Comparison of ENCODE assay signal across 10 cellular contexts in genomic region chr1:222798111-222798510, GRCh38. TPM values are rescaled to one million over a fixed set of nuclear protein-coding genes. Genes with fewer than 3 reads are reported as not detected.
DNase-seq lines count a peak whose midpoint lies in the region; ATAC-seq and TF ChIP-seq lines count a peak whose summit lies in the region.
"Had no signal": no experiment of that assay in that cellular context is flagged by ENCODE, and none has a peak within 500 bp of the region (broad histone marks: within the 10 kb centered on the region; RNA-seq: fewer than 3 reads in every experiment).

No MANE protein-coding gene starts in this region.

- no peak overlapping the region for H3K4me3 Mint-ChIP-seq in activated T-cell treated with anti-CD3 and anti-CD28 coated beads, Interleukin-2, amount 50 U/mL, for 72 hours
- H3K4me3 Mint-ChIP-seq: effector memory CD8-positive, alpha-beta T cell had no signal

- no peaks in the 10 kb centered on the region for H3K79me2 ChIP-seq in fibroblast of lung (ENCODE audit: control insufficient read depth, insufficient read depth, low read length)

- no peaks in the 10 kb centered on the region for H3K36me3 Mint-ChIP-seq in activated T-cell treated with anti-CD3 and anti-CD28 coated beads, Interleukin-2, amount 50 U/mL, for 72 hours (ENCODE audit: insufficient read depth in 2 of 2)

- H3K4me1 ChIP-seq in fibroblast of lung (ENCODE audit: control insufficient read depth, extremely low read depth, insufficient read depth, low read length), result no peaks in the 10 kb centered on the region

- no peak overlapping the region for H2AFZ ChIP-seq in fibroblast of lung (ENCODE audit: low read length)

- H3K9me3 Mint-ChIP-seq in activated T-cell treated with anti-CD3 and anti-CD28 coated beads, Interleukin-2, amount 50 U/mL, for 72 hours, result no peaks in the 10 kb centered on the region
- H3K9me3 Mint-ChIP-seq: effector memory CD8-positive, alpha-beta T cell had no signal

- no peak overlapping the region for H3K4me2 ChIP-seq in fibroblast of lung (ENCODE audit: extremely low read depth, insufficient read depth, low read length)

- H3K4me1 Mint-ChIP-seq in activated T-cell treated with anti-CD3 and anti-CD28 coated beads, Interleukin-2, amount 50 U/mL, for 72 hours (ENCODE audit: low read depth), result peaks cover 13% of the 10 kb centered on the region

- TF ChIP-seq CTCF in fibroblast of lung (conservative IDR thresholded peaks at IDR 0.05 in 1 of 2, IDR thresholded peaks at IDR 0.05 in 1 of 2; ENCODE audit: low read depth in 1 of 2, low read length in 2 of 2), result no peak
- no peak for TF ChIP-seq CTCF in WERI-Rb-1 (IDR thresholded peaks at IDR 0.05; ENCODE audit: low read depth, low read length)

- no peak overlapping the region for H3K9ac ChIP-seq in fibroblast of lung (ENCODE audit: insufficient read depth, low read length)

- no peak overlapping the region for H3K27ac Mint-ChIP-seq in activated T-cell treated with anti-CD3 and anti-CD28 coated beads, Interleukin-2, amount 50 U/mL, for 72 hours
- H3K27ac Mint-ChIP-seq: effector memory CD8-positive, alpha-beta T cell had no signal

- no peaks in the 10 kb centered on the region for H4K20me1 ChIP-seq in fibroblast of lung (ENCODE audit: control insufficient read depth, extremely low read depth, insufficient read depth, low read length)

- H3K27me3 ChIP-seq in fibroblast of lung (ENCODE audit: control insufficient read depth, insufficient read depth, low read length) (no peaks in the 10 kb centered on the region), WERI-Rb-1 (ENCODE audit: insufficient read depth, low read depth, severe bottlenecking) (no peaks in the 10 kb centered on the region)

- no peak for DNase-seq in activated T-cell treated with anti-CD3 and anti-CD28 coated beads, Interleukin-2, amount 50 U/mL, for 72 hours
- no peak for DNase-seq in activated T-cell treated with anti-CD3 and anti-CD28 coated beads for 4 hours
- DNase-seq in RKO (ENCODE audit: low spot score), result peak; percentile 23
- DNase-seq in fibroblast of lung (ENCODE audit: low read depth in 2 of 2), result peak; percentile 66 to 75
- DNase-seq in stromal cell of bone marrow (ENCODE audit: low read depth), result peak; percentile 27
- no peak for DNase-seq in DMS79 (lab: John Stamatoyannopoulos, UW)
- DNase-seq in WERI-Rb-1, result no peak
- no peak for DNase-seq in NCI-H2171 (lab: John Stamatoyannopoulos, UW)
- DNase-seq: effector memory CD8-positive, alpha-beta T cell; NCI-H748 treated with DMSO at 0.1 percent for 48 hours had no signal

- H3K27me3 Mint-ChIP-seq in activated T-cell treated with anti-CD3 and anti-CD28 coated beads, Interleukin-2, amount 50 U/mL, for 72 hours (ENCODE audit: low read depth), result no peaks in the 10 kb centered on the region

- H3K9me3 ChIP-seq in fibroblast of lung (ENCODE audit: control insufficient read depth, insufficient read depth, low read depth, low read length), result no peaks in the 10 kb centered on the region
- H3K9me3 ChIP-seq in WERI-Rb-1 (ENCODE audit: severe bottlenecking), result no peaks in the 10 kb centered on the region

- H3K27ac ChIP-seq in fibroblast of lung (ENCODE audit: insufficient read depth, low read length) (no peak overlapping the region), WERI-Rb-1 (no peak overlapping the region)

- H3K36me3 ChIP-seq in fibroblast of lung (ENCODE audit: control insufficient read depth, insufficient read depth, low read length) (no peaks in the 10 kb centered on the region), WERI-Rb-1 (no peaks in the 10 kb centered on the region)

- ATAC-seq in activated T-cell treated with anti-CD3 and anti-CD28 coated beads, Interleukin-2, amount 50 U/mL, for 72 hours (replicated peaks in 1 of 2), result peak; percentile 23 to 36
- ATAC-seq: effector memory CD8-positive, alpha-beta T cell had no signal

- H3K4me3 ChIP-seq in fibroblast of lung (replicated peaks in 1 of 4; ENCODE audit: control extremely low read depth in 1 of 4, insufficient read depth in 1 of 4, low read depth in 3 of 4, low read length in 4 of 4) (no peak overlapping the region), WERI-Rb-1 (ENCODE audit: low read depth, low read length) (no peak overlapping the region)

RNA-seq across cellular contexts. Expression of gene DISP1, which starts 16.7 kb away (rescaled TPM):
- 1 to 10 TPM; 2.4 to 3.3 TPM for total RNA-seq in activated T-cell treated with anti-CD3 and anti-CD28 coated beads, Interleukin-2, amount 50 U/mL, for 72 hours
- 3.1 and 5.9 TPM in 2 replicates for total RNA-seq in fibroblast of lung
- polyA plus RNA-seq in fibroblast of lung, result 5.1 and 8.7 TPM in 2 replicates
- 3.0 and 4.5 TPM in 2 replicates for polyA plus RNA-seq in fibroblast of lung (2012)
- 5.3 and 35.6 TPM in 2 replicates for polyA minus RNA-seq in fibroblast of lung (ENCODE audit: low replicate concordance)

Comparison
In these comparisons a context has a peak if more than half of its experiments do, and no peak if none do; other contexts are left out.
1. DNase-seq: peak in RKO (single experiment), fibroblast of lung (2 of 2) and stromal cell of bone marrow (single experiment); none in activated T-cell treated with anti-CD3 and anti-CD28 coated beads, Interleukin-2, amount 50 U/mL, for 72 hours (0 of 2), activated T-cell treated with anti-CD3 and anti-CD28 coated beads for 4 hours (single experiment), DMS79 (single experiment), WERI-Rb-1 (single experiment) and NCI-H2171 (single experiment).